8 cellular contexts compared by ENCODE assay signal in genomic region chr5:14676320-14676719, GRCh38. TPM values are rescaled to one million over a fixed set of nuclear protein-coding genes. Genes with fewer than 3 reads are reported as not detected.
DNase-seq lines count a peak whose midpoint lies in the region; ATAC-seq and TF ChIP-seq lines count a peak whose summit lies in the region.

No MANE protein-coding gene starts in this region.

- ATAC-seq in GM19395 (IDR thresholded peaks at IDR 0.05; ENCODE audit: unreplicated experiment) (peak; percentile 46), HG03354 (IDR thresholded peaks at IDR 0.05; ENCODE audit: poor library complexity, severe bottlenecking, unreplicated experiment) (peak; percentile 47)

- peak overlapping the region in 10 of 11 experiments; percentile 26 to 78 (median 74); a peak in 19 of 22 replicates for H3K27ac ChIP-seq in BLaER1 treated with 17β-estradiol and CSF1 and Interleukin-3, amounts not matched to agents 10 nM and 100 nM
- H3K27ac ChIP-seq in left ventricle myocardium inferior (replicated peaks) = peak overlapping the region; percentile 63

- peak overlapping the region; percentile 78 to 92 (median 83) for H3K4me2 ChIP-seq in BLaER1 treated with 17β-estradiol and CSF1 and Interleukin-3, amounts not matched to agents 10 nM and 100 nM

- peak; percentile 30 to 41 for DNase-seq in activated CD4-positive, alpha-beta T cell treated with anti-CD3 and anti-CD28 coated beads, Interleukin-2, amount 50 U/mL, for 48 hours
- DNase-seq in left ventricle myocardium inferior = no peak
- DNase-seq in DMS79 (lab: John Stamatoyannopoulos, UW) = no peak
- DNase-seq in GM19238 (ENCODE audit: insufficient read length, low spot score) = no peak
- no peak for DNase-seq in D341Med (ENCODE audit: low spot score)

- peak overlapping the region in 5 of 10 experiments; percentile 22 to 44 (median 31); a peak in 5 of 20 replicates for H3K4me3 ChIP-seq in BLaER1 treated with 17β-estradiol and CSF1 and Interleukin-3, amounts not matched to agents 10 nM and 100 nM
- H3K4me3 ChIP-seq in left ventricle myocardium inferior = peak overlapping the region; percentile 28

- TF ChIP-seq CTCF in left ventricle myocardium inferior (IDR thresholded peaks at IDR 0.05; ENCODE audit: borderline replicate concordance) = no peak

- H3K27me3 ChIP-seq in BLaER1 treated with 17β-estradiol and CSF1 and Interleukin-3, amounts not matched to agents 10 nM and 100 nM = no peaks in the 10 kb centered on the region
- H3K27me3 ChIP-seq in left ventricle myocardium inferior (ENCODE audit: low read depth) = no peaks in the 10 kb centered on the region

- H3K9me3 ChIP-seq in BLaER1 treated with 17β-estradiol and CSF1 and Interleukin-3, amounts not matched to agents 10 nM and 100 nM (replicated peaks in 1 of 11) = no peaks in the 10 kb centered on the region
- no peaks in the 10 kb centered on the region for H3K9me3 ChIP-seq in left ventricle myocardium inferior (replicated peaks)

- intact Hi-C loops in left ventricle myocardium inferior (cut with micrococcal nuclease) = no loop called here

- peaks cover 36 to 100% (median 95%) of the 10 kb centered on the region in 11 experiments for H4K20me1 ChIP-seq in BLaER1 treated with 17β-estradiol and CSF1 and Interleukin-3, amounts not matched to agents 10 nM and 100 nM

- peak overlapping the region in 10 of 11 experiments; percentile 5 to 68 (median 58); a peak in 19 of 22 replicates for H3K9ac ChIP-seq in BLaER1 treated with 17β-estradiol and CSF1 and Interleukin-3, amounts not matched to agents 10 nM and 100 nM

- H3K4me1 ChIP-seq in BLaER1 treated with 17β-estradiol and CSF1 and Interleukin-3, amounts not matched to agents 10 nM and 100 nM = peaks cover 63 to 77% (median 71%) of the 10 kb centered on the region in 10 experiments
- peaks cover 97% of the 10 kb centered on the region for H3K4me1 ChIP-seq in left ventricle myocardium inferior

- peaks cover 45 to 63% (median 58%) of the 10 kb centered on the region in 11 experiments for H3K36me3 ChIP-seq in BLaER1 treated with 17β-estradiol and CSF1 and Interleukin-3, amounts not matched to agents 10 nM and 100 nM
- H3K36me3 ChIP-seq in left ventricle myocardium inferior = peaks cover 8% of the 10 kb centered on the region

RNA-seq across cellular contexts. Expression of gene OTULIN, which starts 11.8 kb away (rescaled TPM):
- total RNA-seq in left ventricle myocardium inferior = 22.7 TPM

Comparison
In these comparisons a context has a peak if more than half of its experiments do, and no peak if none do; other contexts are left out.
1. DNase-seq: peak in activated CD4-positive, alpha-beta T cell treated with anti-CD3 and anti-CD28 coated beads, Interleukin-2, amount 50 U/mL, for 48 hours (2 of 2); none in left ventricle myocardium inferior (single experiment), DMS79 (single experiment), GM19238 (single experiment) and D341Med (single experiment).